Comparison of ENCODE assay signal across 20 cellular contexts in the genomic region with DNA sequence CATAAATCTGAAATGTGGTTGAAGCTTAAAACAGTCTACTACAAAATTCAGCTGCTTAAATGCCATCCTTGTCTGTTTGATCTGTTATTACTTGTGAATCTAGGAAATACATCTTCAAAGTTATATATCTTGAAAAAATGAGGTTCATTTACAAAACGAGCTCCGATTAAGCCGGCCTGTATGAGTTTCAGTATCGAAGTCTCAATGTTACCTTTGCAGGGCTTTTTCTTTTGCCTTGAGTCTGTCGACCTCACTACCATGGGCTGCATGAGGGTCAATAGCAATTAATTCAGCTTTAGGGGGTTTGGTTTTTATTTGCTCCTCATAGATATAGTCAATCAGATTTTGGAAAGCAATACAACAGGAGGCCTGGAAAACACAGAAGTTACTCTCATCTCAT. TPM values are rescaled to one million over a fixed set of nuclear protein-coding genes. Genes with fewer than 3 reads are reported as not detected.
DNase-seq lines count a peak whose midpoint lies in the region; ATAC-seq and TF ChIP-seq lines count a peak whose summit lies in the region.
"Had no signal": no experiment of that assay in that cellular context is flagged by ENCODE, and none has a peak within 500 bp of the region (broad histone marks: within the 10 kb centered on the region; RNA-seq: fewer than 3 reads in every experiment).

No MANE protein-coding gene starts in this region.

- no peak overlapping the region for H3K4me3 Mint-ChIP-seq in activated CD8-positive, alpha-beta T cell treated with anti-CD3 and anti-CD28 coated beads for 36 hours
- H3K4me3 Mint-ChIP-seq: nephron progenitor cell had no signal

- DNase-seq in activated CD8-positive, alpha-beta T cell treated with anti-CD3 and anti-CD28 coated beads for 36 hours = no peak
- DNase-seq in NCI-H1417 treated with DMSO at 0.1 percent for 48 hours (lab: John Stamatoyannopoulos, UW) (no peak), ACHN (no peak)
- DNase-seq: activated CD4-positive, alpha-beta T cell treated with anti-CD3 and anti-CD28 coated beads for 1 hour; activated effector memory CD4-positive, alpha-beta T cell treated with anti-CD3 and anti-CD28 coated beads, Interleukin-2, amount 50 U/mL, for 16 hours; C1 segment of cervical spinal cord; effector CD4-positive, alpha-beta T cell; KBM-7; NCI-H524; nephron progenitor cell; right cardiac atrium; stimulated activated CD4-positive, alpha-beta T cell treated with anti-CD3 and anti-CD28 coated beads, Interleukin-2, amount 100 ng/mL, for 48 hours had no signal

- H3K4me1 Mint-ChIP-seq in activated CD8-positive, alpha-beta T cell treated with anti-CD3 and anti-CD28 coated beads for 36 hours (ENCODE audit: low read depth) = peaks cover 24% of the 10 kb centered on the region
- H3K4me1 Mint-ChIP-seq: nephron progenitor cell had no signal

- peak overlapping the region; percentile 47 for H3K27ac Mint-ChIP-seq in activated CD8-positive, alpha-beta T cell treated with anti-CD3 and anti-CD28 coated beads for 36 hours
- H3K27ac Mint-ChIP-seq: nephron progenitor cell had no signal

- in situ Hi-C loops in ACHN (cut with HindIII; ENCODE audit: low pct_ligation_motif_present, low pct_unique_long_range_greater_than_20kb, low sequenced_read_pairs) = no loop called here

- H3K9me3 Mint-ChIP-seq in activated CD8-positive, alpha-beta T cell treated with anti-CD3 and anti-CD28 coated beads for 36 hours = peaks cover 10% of the 10 kb centered on the region

- intact Hi-C loops in activated CD8-positive, alpha-beta T cell treated with anti-CD3 and anti-CD28 coated beads for 36 hours (cut with micrococcal nuclease) = no loop called here

- ATAC-seq in GM18498 (IDR thresholded peaks at IDR 0.05; ENCODE audit: unreplicated experiment) = peak; percentile 14
- ATAC-seq in GM19324 (IDR thresholded peaks at IDR 0.05; ENCODE audit: low FRiP score, unreplicated experiment) = peak; percentile 6
- ATAC-seq in HG03064 (IDR thresholded peaks at IDR 0.05; ENCODE audit: low read depth, unreplicated experiment) = peak; percentile 15
- ATAC-seq in activated CD8-positive, alpha-beta T cell treated with anti-CD3 and anti-CD28 coated beads for 36 hours = no peak
- no peak for ATAC-seq in HG03045 (IDR thresholded peaks at IDR 0.05; ENCODE audit: unreplicated experiment)
- no peak for ATAC-seq in GM21447 (IDR thresholded peaks at IDR 0.05; ENCODE audit: unreplicated experiment)
- ATAC-seq: right cardiac atrium had no signal

- POLR2A ChIA-PET in activated CD8-positive, alpha-beta T cell treated with anti-CD3 and anti-CD28 coated beads for 36 hours (lab: Charles Lee) = interaction anchor here (0.9 to 1.4 kb wide), 2 partner anchors 47 to 83 kb away, joined by 3 to 7 read pairs; a partner anchor contains a TSS

- H3K36me3 Mint-ChIP-seq in activated CD8-positive, alpha-beta T cell treated with anti-CD3 and anti-CD28 coated beads for 36 hours (ENCODE audit: low read depth) = peaks cover 1% of the 10 kb centered on the region

- no peaks in the 10 kb centered on the region for H3K27me3 Mint-ChIP-seq in activated CD8-positive, alpha-beta T cell treated with anti-CD3 and anti-CD28 coated beads for 36 hours

- CTCF ChIA-PET in activated CD8-positive, alpha-beta T cell treated with anti-CD3 and anti-CD28 coated beads for 36 hours (lab: Charles Lee) = interaction anchor here (1.3 to 2.0 kb wide), 2 partner anchors 78 to 107 kb away, joined by 3 to 5 read pairs; a partner anchor contains a TSS

- no peak for TF ChIP-seq CTCF in activated CD8-positive, alpha-beta T cell treated with anti-CD3 and anti-CD28 coated beads for 36 hours (IDR thresholded peaks at IDR 0.05)

RNA-seq across cellular contexts. Expression of a gene that starts 23.2 kb away (rescaled TPM):
- total RNA-seq in activated CD8-positive, alpha-beta T cell treated with anti-CD3 and anti-CD28 coated beads for 36 hours = not detected
- total RNA-seq: Daoy; RPMI7951; T-helper 1 cell treated with Interleukin-12 subunit alpha and Interleukin-12 subunit beta and Interleukin-4 antibody, amounts not matched to agents 30 ng/mL and 1 ng/mL, for 36 hours had no signal

Comparison
In these comparisons a context has a peak if more than half of its experiments do, and no peak if none do; other contexts are left out.
1. ATAC-seq: peak in GM18498 (single experiment), GM19324 (single experiment) and HG03064 (single experiment); none in activated CD8-positive, alpha-beta T cell treated with anti-CD3 and anti-CD28 coated beads for 36 hours (single experiment), HG03045 (single experiment) and GM21447 (single experiment).